ENCODE assay signal across 2 cellular contexts in the genomic region with DNA sequence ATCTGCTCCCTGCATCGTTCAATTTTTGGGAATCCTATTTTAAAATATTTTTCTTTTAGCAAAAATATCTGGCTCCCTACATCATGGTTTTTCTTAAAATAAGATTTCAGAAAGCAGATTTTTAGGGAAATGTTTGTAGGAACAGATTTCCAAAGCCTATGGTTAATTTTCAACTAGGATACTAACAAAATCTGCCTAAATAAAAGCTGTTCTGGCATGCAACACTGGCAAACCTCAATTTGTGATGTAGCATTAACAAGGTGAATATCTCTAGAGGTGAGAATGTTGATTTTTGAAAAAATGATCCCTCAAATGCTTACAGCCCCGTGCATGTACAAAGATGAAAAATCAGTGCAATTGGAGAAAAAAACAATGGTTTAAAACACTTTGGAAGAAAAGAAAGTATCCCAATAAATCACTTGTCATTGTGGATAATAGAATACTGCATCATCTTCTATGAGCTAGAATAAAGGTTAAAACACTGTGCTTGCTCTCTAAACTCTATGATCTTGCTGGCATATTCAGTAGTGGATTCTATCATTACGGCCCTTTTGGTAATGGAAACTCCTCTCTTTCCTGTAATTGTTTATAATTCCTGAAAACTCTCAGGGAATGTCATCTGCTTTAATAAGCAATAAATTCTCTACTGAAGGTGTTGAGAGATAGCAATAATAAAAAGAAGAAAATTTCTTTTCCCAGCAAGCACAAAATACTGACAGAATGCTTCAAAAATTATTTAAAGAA.
TF ChIP-seq lines count a peak whose summit lies in the region.

No MANE protein-coding gene starts in this region.

TF ChIP-seq in HepG2, 621 proteins besides CTCF, POLR2A, EP300 and RAD21:
- TF ChIP-seq, protein P1, sequence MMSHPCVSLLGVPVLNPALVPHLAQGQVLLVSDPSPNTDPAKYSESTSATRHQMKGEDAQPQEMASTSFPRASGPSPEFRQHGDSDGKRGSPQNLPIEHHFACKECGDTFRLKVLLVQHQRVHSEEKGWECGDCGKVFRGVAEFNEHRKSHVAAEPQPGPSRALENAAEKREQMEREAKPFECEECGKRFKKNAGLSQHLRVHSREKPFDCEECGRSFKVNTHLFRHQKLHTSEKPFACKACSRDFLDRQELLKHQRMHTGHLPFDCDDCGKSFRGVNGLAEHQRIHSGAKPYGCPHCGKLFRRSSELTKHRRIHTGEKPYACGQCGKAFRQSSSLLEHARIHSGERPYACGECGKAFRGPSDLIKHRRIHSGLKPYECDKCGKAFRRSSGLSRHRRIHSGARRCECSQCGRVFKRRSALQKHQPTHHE (CRISPR knock-in tag; IDR thresholded peaks at IDR 0.05; ENCODE audit: borderline replicate concordance), result no peak
- TF ChIP-seq CREB1 (IDR thresholded peaks at IDR 0.05) (no peak), CREB1 (CRISPR knock-in tag; IDR thresholded peaks at IDR 0.05) (no peak), ETV5 (CRISPR knock-in tag; IDR thresholded peaks at IDR 0.05; ENCODE audit: borderline replicate concordance) (no peak)
- TF ChIP-seq, protein P2, sequence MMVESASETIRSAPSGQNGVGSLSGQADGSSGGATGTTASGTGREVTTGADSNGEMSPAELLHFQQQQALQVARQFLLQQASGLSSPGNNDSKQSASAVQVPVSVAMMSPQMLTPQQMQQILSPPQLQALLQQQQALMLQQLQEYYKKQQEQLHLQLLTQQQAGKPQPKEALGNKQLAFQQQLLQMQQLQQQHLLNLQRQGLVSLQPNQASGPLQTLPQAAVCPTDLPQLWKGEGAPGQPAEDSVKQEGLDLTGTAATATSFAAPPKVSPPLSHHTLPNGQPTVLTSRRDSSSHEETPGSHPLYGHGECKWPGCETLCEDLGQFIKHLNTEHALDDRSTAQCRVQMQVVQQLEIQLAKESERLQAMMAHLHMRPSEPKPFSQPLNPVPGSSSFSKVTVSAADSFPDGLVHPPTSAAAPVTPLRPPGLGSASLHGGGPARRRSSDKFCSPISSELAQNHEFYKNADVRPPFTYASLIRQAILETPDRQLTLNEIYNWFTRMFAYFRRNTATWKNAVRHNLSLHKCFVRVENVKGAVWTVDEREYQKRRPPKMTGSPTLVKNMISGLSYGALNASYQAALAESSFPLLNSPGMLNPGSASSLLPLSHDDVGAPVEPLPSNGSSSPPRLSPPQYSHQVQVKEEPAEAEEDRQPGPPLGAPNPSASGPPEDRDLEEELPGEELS (CRISPR knock-in tag; IDR thresholded peaks at IDR 0.05), result no peak

TF ChIP-seq in endothelial cell of umbilical vein, 7 proteins besides CTCF, POLR2A, EP300 and RAD21 (continued from another document):
- TF ChIP-seq GATA2 (IDR thresholded peaks at IDR 0.05; ENCODE audit: insufficient read depth, insufficient read length, low read depth, low read length) (no peak), EZH2 (IDR thresholded peaks at IDR 0.05; ENCODE audit: borderline replicate concordance, low read depth, low read length, severe bottlenecking) (no peak)
- TF ChIP-seq, protein P3, sequence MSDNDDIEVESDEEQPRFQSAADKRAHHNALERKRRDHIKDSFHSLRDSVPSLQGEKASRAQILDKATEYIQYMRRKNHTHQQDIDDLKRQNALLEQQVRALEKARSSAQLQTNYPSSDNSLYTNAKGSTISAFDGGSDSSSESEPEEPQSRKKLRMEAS (IDR thresholded peaks at IDR 0.05; ENCODE audit: insufficient read depth, insufficient read length), result no peak
